Comparison of ENCODE assay signal across 8 cellular contexts in genomic region chr7:75737856-75738603, GRCh38. TPM values are rescaled to one million over a fixed set of nuclear protein-coding genes. Genes with fewer than 3 reads are reported as not detected.
DNase-seq lines count a peak whose midpoint lies in the region; ATAC-seq and TF ChIP-seq lines count a peak whose summit lies in the region.

No MANE protein-coding gene starts in this region.

- H3K36me3 Mint-ChIP-seq in T-helper 1 cell treated with Interleukin-12 subunit alpha and Interleukin-12 subunit beta and Interleukin-4 antibody, amounts not matched to agents 30 μg/mL and 1 μg/mL, for 36 hours (ENCODE audit: low read depth), result no peaks in the 10 kb centered on the region

- H3K36me3 ChIP-seq in rectal smooth muscle tissue (ENCODE audit: control insufficient read depth, insufficient read depth, low read length), result no peaks in the 10 kb centered on the region

- peaks cover 5% of the 10 kb centered on the region for H3K4me1 ChIP-seq in rectal smooth muscle tissue (ENCODE audit: control insufficient read depth, insufficient read depth, low read length)

- peak overlapping the region; percentile 45 for H3K9ac ChIP-seq in rectal smooth muscle tissue (ENCODE audit: low read length)

- DNase-seq in activated CD8-positive, alpha-beta memory T cell treated with anti-CD3 and anti-CD28 coated beads for 24 hours, result peak; percentile 57
- no peak for DNase-seq in activated CD8-positive, alpha-beta memory T cell treated with anti-CD3 and anti-CD28 coated beads, Interleukin-2, amount 50 U/mL, for 48 hours
- DNase-seq in fibroblast of the aortic adventitia (ENCODE audit: low read depth) (no peak), 8988T (no peak)

- H3K4me3 ChIP-seq in fibroblast of the aortic adventitia (ENCODE audit: low read depth, low read length) (peak overlapping the region; percentile 91), rectal smooth muscle tissue (ENCODE audit: low read length) (peak overlapping the region; percentile 89)

- no peak for TF ChIP-seq CTCF in fibroblast of the aortic adventitia (IDR thresholded peaks at IDR 0.05; ENCODE audit: insufficient read depth, low read length)

- H3K9me3 Mint-ChIP-seq in T-helper 1 cell treated with Interleukin-12 subunit alpha and Interleukin-12 subunit beta and Interleukin-4 antibody, amounts not matched to agents 30 μg/mL and 1 μg/mL, for 36 hours, result no peaks in the 10 kb centered on the region

- peaks cover 14% of the 10 kb centered on the region for H3K4me1 Mint-ChIP-seq in T-helper 1 cell treated with Interleukin-12 subunit alpha and Interleukin-12 subunit beta and Interleukin-4 antibody, amounts not matched to agents 30 μg/mL and 1 μg/mL, for 36 hours (ENCODE audit: low read depth)

- no peaks in the 10 kb centered on the region for H3K27me3 ChIP-seq in rectal smooth muscle tissue (ENCODE audit: control insufficient read depth, insufficient read depth, low read length)

- ATAC-seq in GM18511 (IDR thresholded peaks at IDR 0.05; ENCODE audit: unreplicated experiment) (no peak), HG03460 (IDR thresholded peaks at IDR 0.05; ENCODE audit: unreplicated experiment) (no peak)

- peak overlapping the region; percentile 65 for H3K27ac ChIP-seq in rectal smooth muscle tissue (ENCODE audit: low read depth, low read length)

- H3K27me3 Mint-ChIP-seq in T-helper 1 cell treated with Interleukin-12 subunit alpha and Interleukin-12 subunit beta and Interleukin-4 antibody, amounts not matched to agents 30 μg/mL and 1 μg/mL, for 36 hours (ENCODE audit: low read depth), result peaks cover 26% of the 10 kb centered on the region

- peak overlapping the region; percentile 85 for H3K4me3 Mint-ChIP-seq in T-helper 1 cell treated with Interleukin-12 subunit alpha and Interleukin-12 subunit beta and Interleukin-4 antibody, amounts not matched to agents 30 μg/mL and 1 μg/mL, for 36 hours

- H3K27ac Mint-ChIP-seq in T-helper 1 cell treated with Interleukin-12 subunit alpha and Interleukin-12 subunit beta and Interleukin-4 antibody, amounts not matched to agents 30 μg/mL and 1 μg/mL, for 36 hours, result no peak overlapping the region

RNA-seq across cellular contexts. Expression of gene HIP1, which starts 0.7 kb away (rescaled TPM):
- total RNA-seq in fibroblast of the aortic adventitia (ENCODE audit: low replicate concordance), result 9.3 and 10.5 TPM in 2 replicates

RNA-seq across cellular contexts. Expression of gene CCL26, which starts 34.0 kb away (rescaled TPM):
- 0.33 and 1.2 TPM in 2 replicates for total RNA-seq in fibroblast of the aortic adventitia (ENCODE audit: low replicate concordance)
